8 cellular contexts compared by ENCODE assay signal in the genomic region with DNA sequence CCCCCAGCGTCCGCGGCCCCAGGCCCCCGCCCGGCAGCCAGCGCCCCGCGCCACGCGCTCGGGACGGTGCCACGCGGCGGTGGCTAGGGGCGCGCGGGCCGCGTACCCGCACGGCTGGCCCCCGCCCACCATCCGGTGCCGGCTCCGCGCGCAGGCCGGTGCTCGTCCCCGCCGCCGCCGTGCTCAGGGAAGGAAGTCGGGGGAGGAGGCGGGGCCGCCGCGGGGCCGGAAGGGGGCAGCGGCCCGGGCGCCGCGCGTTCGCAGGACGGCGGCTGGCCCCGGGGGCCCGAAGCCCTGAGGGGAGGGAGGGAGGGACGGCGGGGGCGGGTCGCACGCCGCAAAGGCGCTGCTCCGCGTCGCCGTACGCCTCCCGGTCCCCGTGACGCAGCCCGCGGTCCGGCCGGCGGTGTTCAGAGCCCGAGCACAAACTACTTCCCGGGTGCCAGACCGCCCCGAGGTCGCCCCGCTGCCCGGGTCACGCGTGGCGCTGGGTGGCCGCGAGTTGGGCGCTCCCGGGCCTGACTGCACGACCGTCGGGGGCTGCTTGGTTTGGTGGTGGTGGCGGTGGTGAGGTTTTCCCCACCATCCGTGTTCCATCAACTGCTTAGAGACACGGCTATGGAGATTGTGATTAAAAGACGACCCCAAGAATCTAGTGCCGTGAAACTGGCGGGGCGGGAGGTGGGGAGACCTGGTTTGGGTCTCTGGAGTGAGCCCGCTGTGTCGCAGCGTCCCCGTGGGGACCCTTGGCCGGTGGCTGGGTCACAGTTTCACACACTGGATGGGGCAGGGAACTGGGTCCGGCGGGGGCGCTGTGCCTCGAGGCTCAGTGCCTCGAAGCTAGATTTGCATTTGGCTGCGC. TPM values are rescaled to one million over a fixed set of nuclear protein-coding genes. Genes with fewer than 3 reads are reported as not detected.
DNase-seq lines count a peak whose midpoint lies in the region; ATAC-seq and TF ChIP-seq lines count a peak whose summit lies in the region.

A gene (minus strand): TSS at position 205 of the 862 bp plus-strand sequence. CDS start 1,818 bp downstream, outside the sequence.

- H3K4me1 ChIP-seq in HUES48 (ENCODE audit: control insufficient read depth, insufficient read depth, low read length), result peaks cover 17% of the 10 kb centered on the region
- H3K4me1 ChIP-seq in upper lobe of right lung, result peaks cover 17% of the 10 kb centered on the region

- H3K27ac ChIP-seq in HUES48 (ENCODE audit: low read depth, low read length), result peak within 1 kb of the TSS; percentile 78
- peak within 1 kb of the TSS; percentile 97 for H3K27ac ChIP-seq in upper lobe of right lung

- H3K9me3 ChIP-seq in HUES48 (ENCODE audit: control insufficient read depth, insufficient read depth, low read length) (no peaks in the 10 kb centered on the region), upper lobe of right lung (no peaks in the 10 kb centered on the region)

- intact Hi-C loops in cardiac septum (cut with DNase I), result no loop called here
- intact Hi-C loops in posterior vena cava (cut with DNase I), result no loop called here
- intact Hi-C loops in upper lobe of right lung (cut with DNase I), result no loop called here

- peak; percentile 35 for TF ChIP-seq CTCF in upper lobe of right lung (IDR thresholded peaks at IDR 0.05)

- H3K27me3 ChIP-seq in HUES48 (ENCODE audit: control insufficient read depth, insufficient read depth, low read length) (peaks cover 8% of the 10 kb centered on the region; the same call in 1 of the 2 replicates), upper lobe of right lung (no peaks in the 10 kb centered on the region)

- ATAC-seq in GM21381 (IDR thresholded peaks at IDR 0.05; ENCODE audit: unreplicated experiment) (peak; percentile 80), upper lobe of right lung (peak; percentile 94)

- peak within 1 kb of the TSS; percentile 80 for H3K9ac ChIP-seq in HUES48 (ENCODE audit: low read depth, low read length)

- peak within 1 kb of the TSS; percentile 80 for H3K4me3 ChIP-seq in HUES48 (ENCODE audit: low read depth, low read length)
- peak within 1 kb of the TSS; percentile 80 for H3K4me3 ChIP-seq in upper lobe of right lung

- peaks cover 26% of the 10 kb centered on the region for H3K36me3 ChIP-seq in HUES48 (ENCODE audit: control insufficient read depth, insufficient read depth, low read length)
- peaks cover 29% of the 10 kb centered on the region for H3K36me3 ChIP-seq in upper lobe of right lung

- peak; percentile 72 for DNase-seq in Daoy (ENCODE audit: low read depth)
- DNase-seq in SW480 (ENCODE audit: low spot score), result peak; percentile 70
- DNase-seq in activated naive CD8-positive, alpha-beta T cell treated with anti-CD3 and anti-CD28 coated beads, Interleukin-2, amount 50 U/mL, for 16 hours (ENCODE audit: low read depth, low spot score), result peak; percentile 67
- DNase-seq in cardiac septum (ENCODE audit: low spot score), result peak; percentile 86
- peak; percentile 95 for DNase-seq in posterior vena cava (ENCODE audit: low spot score)
- DNase-seq in upper lobe of right lung, result peak; percentile 94

RNA-seq across cellular contexts. Expression of the gene that starts here (rescaled TPM):
- total RNA-seq in Daoy (2014; rRNA removed; shearing (Covaris generic)), result 38.3 and 51.5 TPM in 2 replicates
- total RNA-seq in cardiac septum (49.6 TPM), posterior vena cava (10 to 100 TPM; 62.5 to 68.8 TPM), upper lobe of right lung (88.6 TPM)

Comparison
In these comparisons a context has a peak if more than half of its experiments do, and no peak if none do; other contexts are left out.
1. Peak in every context shown above with its lines: DNase-seq, ATAC-seq, H3K4me3 ChIP-seq and H3K27ac ChIP-seq.